ENCODE assay signal across 2 cellular contexts in the genomic region with DNA sequence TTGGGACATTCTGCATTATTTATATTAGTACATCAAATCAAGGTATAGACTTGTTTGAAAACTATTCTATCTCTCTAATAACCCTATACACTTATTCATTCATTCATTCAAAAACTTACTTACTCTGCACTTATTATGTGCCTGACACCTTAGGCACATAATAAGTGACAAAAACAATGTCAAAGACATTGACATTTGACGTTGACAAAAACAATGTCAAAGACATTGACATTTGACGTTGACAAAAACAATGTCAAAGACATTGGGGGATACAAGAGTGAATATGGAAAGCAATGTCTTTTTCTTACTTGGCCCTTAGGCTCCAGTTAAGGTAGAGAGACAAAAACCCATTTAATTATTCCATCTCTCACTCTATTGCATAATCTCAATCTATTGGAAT.
TF ChIP-seq lines count a peak whose summit lies in the region.

No MANE protein-coding gene starts in this region.

TF ChIP-seq in A549, 52 proteins besides CTCF, POLR2A, EP300 and RAD21 (continued from another document):
- TF ChIP-seq, protein P1, sequence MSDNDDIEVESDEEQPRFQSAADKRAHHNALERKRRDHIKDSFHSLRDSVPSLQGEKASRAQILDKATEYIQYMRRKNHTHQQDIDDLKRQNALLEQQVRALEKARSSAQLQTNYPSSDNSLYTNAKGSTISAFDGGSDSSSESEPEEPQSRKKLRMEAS (IDR thresholded peaks at IDR 0.05): no peak
- no peak for TF ChIP-seq ESRRA (IDR thresholded peaks at IDR 0.05; ENCODE audit: borderline replicate concordance, low read length)
- TF ChIP-seq KDM1A (IDR thresholded peaks at IDR 0.05; ENCODE audit: low read depth): no peak
- TF ChIP-seq CBX8 (IDR thresholded peaks at IDR 0.05): no peak
- no peak for TF ChIP-seq FOSL2 (IDR thresholded peaks at IDR 0.05)
- TF ChIP-seq FOSL2 (CRISPR knock-in tag; IDR thresholded peaks at IDR 0.05): no peak
- TF ChIP-seq, protein P2, sequence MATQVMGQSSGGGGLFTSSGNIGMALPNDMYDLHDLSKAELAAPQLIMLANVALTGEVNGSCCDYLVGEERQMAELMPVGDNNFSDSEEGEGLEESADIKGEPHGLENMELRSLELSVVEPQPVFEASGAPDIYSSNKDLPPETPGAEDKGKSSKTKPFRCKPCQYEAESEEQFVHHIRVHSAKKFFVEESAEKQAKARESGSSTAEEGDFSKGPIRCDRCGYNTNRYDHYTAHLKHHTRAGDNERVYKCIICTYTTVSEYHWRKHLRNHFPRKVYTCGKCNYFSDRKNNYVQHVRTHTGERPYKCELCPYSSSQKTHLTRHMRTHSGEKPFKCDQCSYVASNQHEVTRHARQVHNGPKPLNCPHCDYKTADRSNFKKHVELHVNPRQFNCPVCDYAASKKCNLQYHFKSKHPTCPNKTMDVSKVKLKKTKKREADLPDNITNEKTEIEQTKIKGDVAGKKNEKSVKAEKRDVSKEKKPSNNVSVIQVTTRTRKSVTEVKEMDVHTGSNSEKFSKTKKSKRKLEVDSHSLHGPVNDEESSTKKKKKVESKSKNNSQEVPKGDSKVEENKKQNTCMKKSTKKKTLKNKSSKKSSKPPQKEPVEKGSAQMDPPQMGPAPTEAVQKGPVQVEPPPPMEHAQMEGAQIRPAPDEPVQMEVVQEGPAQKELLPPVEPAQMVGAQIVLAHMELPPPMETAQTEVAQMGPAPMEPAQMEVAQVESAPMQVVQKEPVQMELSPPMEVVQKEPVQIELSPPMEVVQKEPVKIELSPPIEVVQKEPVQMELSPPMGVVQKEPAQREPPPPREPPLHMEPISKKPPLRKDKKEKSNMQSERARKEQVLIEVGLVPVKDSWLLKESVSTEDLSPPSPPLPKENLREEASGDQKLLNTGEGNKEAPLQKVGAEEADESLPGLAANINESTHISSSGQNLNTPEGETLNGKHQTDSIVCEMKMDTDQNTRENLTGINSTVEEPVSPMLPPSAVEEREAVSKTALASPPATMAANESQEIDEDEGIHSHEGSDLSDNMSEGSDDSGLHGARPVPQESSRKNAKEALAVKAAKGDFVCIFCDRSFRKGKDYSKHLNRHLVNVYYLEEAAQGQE (IDR thresholded peaks at IDR 0.05): no peak
- TF ChIP-seq MYC (IDR thresholded peaks at IDR 0.05; ENCODE audit: borderline replicate concordance, low read length): no peak
- TF ChIP-seq ZC3H11A (IDR thresholded peaks at IDR 0.05): no peak
- TF ChIP-seq, protein P3, sequence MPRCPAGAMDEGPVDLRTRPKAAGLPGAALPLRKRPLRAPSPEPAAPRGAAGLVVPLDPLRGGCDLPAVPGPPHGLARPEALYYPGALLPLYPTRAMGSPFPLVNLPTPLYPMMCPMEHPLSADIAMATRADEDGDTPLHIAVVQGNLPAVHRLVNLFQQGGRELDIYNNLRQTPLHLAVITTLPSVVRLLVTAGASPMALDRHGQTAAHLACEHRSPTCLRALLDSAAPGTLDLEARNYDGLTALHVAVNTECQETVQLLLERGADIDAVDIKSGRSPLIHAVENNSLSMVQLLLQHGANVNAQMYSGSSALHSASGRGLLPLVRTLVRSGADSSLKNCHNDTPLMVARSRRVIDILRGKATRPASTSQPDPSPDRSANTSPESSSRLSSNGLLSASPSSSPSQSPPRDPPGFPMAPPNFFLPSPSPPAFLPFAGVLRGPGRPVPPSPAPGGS (IDR thresholded peaks at IDR 0.05): no peak
- no peak for TF ChIP-seq RFX5 (IDR thresholded peaks at IDR 0.05)

TF ChIP-seq in neural cell, 6 proteins besides CTCF, POLR2A, EP300 and RAD21 (continued from another document):
- TF ChIP-seq, protein P2 (IDR thresholded peaks at IDR 0.05; ENCODE audit: borderline replicate concordance): no peak
- TF ChIP-seq EZH2 (IDR thresholded peaks at IDR 0.05; ENCODE audit: borderline replicate concordance, insufficient read depth, low read length, poor library complexity, severe bottlenecking) (no peak), MXI1 (conservative IDR thresholded peaks at IDR 0.05; ENCODE audit: poor library complexity, severe bottlenecking) (no peak)
